In genomic region chr3:72277710-72278109, GRCh38 we compare ENCODE assay signal across 20 cellular contexts.
DNase-seq lines count a peak whose midpoint lies in the region; ATAC-seq, FAIRE-seq and TF ChIP-seq lines count a peak whose summit lies in the region.
"Had no signal": no experiment of that assay in that cellular context is flagged by ENCODE, and none has a peak within 500 bp of the region (broad histone marks: within the 10 kb centered on the region; RNA-seq: fewer than 3 reads in every experiment).

No MANE protein-coding gene starts in this region.

- TF ChIP-seq CTCF in HEK293 (tag by site-specific recombination; IDR thresholded peaks at IDR 0.05) (no peak), K562 (IDR thresholded peaks at IDR 0.05 in 2 of 3, conservative IDR thresholded peaks at IDR 0.05 in 1 of 3; ENCODE audit: insufficient read depth in 2 of 3, low read depth in 1 of 3, low read length in 3 of 3) (no peak), left lung (IDR thresholded peaks at IDR 0.05) (no peak)

- H3K9me3 ChIP-seq in BLaER1, result peaks cover 8% of the 10 kb centered on the region; the same call in 1 of the 2 replicates
- H3K9me3 ChIP-seq in HEK293 (ENCODE audit: control insufficient read depth, insufficient read depth, low read depth, low read length), result no peaks in the 10 kb centered on the region
- no peaks in the 10 kb centered on the region for H3K9me3 ChIP-seq in K562 (replicated peaks; ENCODE audit: control insufficient read depth, insufficient read depth, low read depth, low read length)
- peaks cover 0 to 3% of the 10 kb centered on the region in 2 donors for H3K9me3 ChIP-seq in left lung
- H3K9me3 ChIP-seq: Caco-2 had no signal

- intact Hi-C loops in K562 (cut with micrococcal nuclease), result no loop called here
- intact Hi-C loops in left lung (cut with DNase I), result no loop called here

- POLR2A ChIA-PET in HEK293 (lab: Yijun Ruan, JAX) (no interaction called here), K562 (lab: Yijun Ruan, JAX) (interaction anchor here (0.7 kb wide), 1 partner anchor 99 kb away, joined by 4 read pairs; no protein-coding TSS in a partner anchor)

- H2AFZ ChIP-seq in K562 (ENCODE audit: low read depth, low read length), result no peak overlapping the region

- H3K27me3 Mint-ChIP-seq in T-helper 1 cell treated with Interleukin-12 subunit alpha and Interleukin-12 subunit beta and Interleukin-4 antibody, amounts not matched to agents 30 μg/mL and 1 μg/mL, for 36 hours (ENCODE audit: low read depth), result peaks cover 20% of the 10 kb centered on the region
- H3K27me3 Mint-ChIP-seq: CD4-positive, alpha-beta T cell had no signal

- CTCF ChIA-PET in HEK293 (lab: Yijun Ruan, JAX), result no interaction called here
- CTCF ChIA-PET in K562 (lab: Yijun Ruan, JAX; ENCODE audit: low intra/inter-chr PET ratio), result no interaction called here

- BruUV-seq in K562 (replicated peaks; lab: Mats Ljungman, UMichigan), result no TSS peak

- no peak for TF ChIP-seq EP300 in K562 (IDR thresholded peaks at IDR 0.05; ENCODE audit: low read length)

- WGBS in K562 (ENCODE audit: insufficient coverage, low coverage, missing lambda C conversion rate), result 80% methylated on average over 1 of the region's 4 CpGs

- peaks cover 15% of the 10 kb centered on the region for H3K4me1 Mint-ChIP-seq in T-helper 1 cell treated with Interleukin-12 subunit alpha and Interleukin-12 subunit beta and Interleukin-4 antibody, amounts not matched to agents 30 μg/mL and 1 μg/mL, for 36 hours (ENCODE audit: low read depth)

- no peak for TF ChIP-seq POLR2A in K562 (conservative IDR thresholded peaks at IDR 0.05)

- H3K36me3 ChIP-seq in BLaER1 (no peaks in the 10 kb centered on the region), HEK293 (ENCODE audit: control insufficient read depth in 2 of 2, insufficient read depth in 1 of 2, low read length in 2 of 2) (no peaks in the 10 kb centered on the region), K562 (ENCODE audit: control insufficient read depth, insufficient read depth, low read length) (no peaks in the 10 kb centered on the region), left lung (no peaks in the 10 kb centered on the region)

- H3K9ac ChIP-seq in BLaER1 (no peak overlapping the region), K562 (ENCODE audit: insufficient read depth in 1 of 2, low read depth in 2 of 2, low read length in 2 of 2) (no peak overlapping the region)

- H3K4me2 ChIP-seq in BLaER1 (peak overlapping the region; percentile 45), K562 (ENCODE audit: insufficient read depth, low read length) (no peak overlapping the region)
- H3K4me2 ChIP-seq: A549 had no signal

- H3K79me2 ChIP-seq in K562 (ENCODE audit: control insufficient read depth, insufficient read depth, low read length), result no peaks in the 10 kb centered on the region

- DNase-seq in T-helper 1 cell (no peak), K562 (ENCODE audit: extremely low read depth in 1 of 4, low spot score in 3 of 4) (no peak), left lung (no peak)
- DNase-seq: AML-193; Caco-2; Calu3; CD4-positive, alpha-beta T cell; CD8-positive, alpha-beta T cell; DMS79 treated with DMSO at 0.1 percent for 48 hours; GF-D8 had no signal

- ATAC-seq in K562 (no peak), HG02759 (IDR thresholded peaks at IDR 0.05; ENCODE audit: unreplicated experiment) (no peak), left lung (no peak)
- ATAC-seq: A549; CD8-positive, alpha-beta T cell had no signal

- no peak overlapping the region for H3K4me3 ChIP-seq in BLaER1
- H3K4me3 ChIP-seq in HEK293 (ENCODE audit: low read depth, low read length), result no peak overlapping the region
- no peak overlapping the region for H3K4me3 ChIP-seq in K562
- no peak overlapping the region for H3K4me3 ChIP-seq in left lung
- H3K4me3 ChIP-seq: A549 had no signal

- no peak overlapping the region for H3K4me3 Mint-ChIP-seq in T-helper 1 cell treated with Interleukin-12 subunit alpha and Interleukin-12 subunit beta and Interleukin-4 antibody, amounts not matched to agents 30 μg/mL and 1 μg/mL, for 36 hours
- H3K4me3 Mint-ChIP-seq: B cell; CD4-positive, alpha-beta T cell; CD8-positive, alpha-beta T cell had no signal

- peaks cover 4% of the 10 kb centered on the region; the same call in 1 of the 2 replicates for H3K27me3 ChIP-seq in BLaER1
- H3K27me3 ChIP-seq in K562 (ENCODE audit: control insufficient read depth in 2 of 2, insufficient read depth in 2 of 2, low read length in 2 of 2), result no peaks in the 10 kb centered on the region
- no peaks in the 10 kb centered on the region for H3K27me3 ChIP-seq in left lung

- in situ Hi-C loops in K562 (cut with MboI), result no loop called here

- H3K4me1 ChIP-seq in BLaER1, result peaks cover 47% of the 10 kb centered on the region
- H3K4me1 ChIP-seq in HEK293 (ENCODE audit: control insufficient read depth, insufficient read depth, low read length), result peaks cover 12% of the 10 kb centered on the region; the same call in 1 of the 2 replicates
- peaks cover 7 to 23% of the 10 kb centered on the region in 2 experiments; a peak in 3 of 5 replicates for H3K4me1 ChIP-seq in K562 (replicated peaks in 1 of 2; ENCODE audit: control insufficient read depth in 2 of 2, insufficient read depth in 2 of 2, low read length in 2 of 2)
- H3K4me1 ChIP-seq in left lung, result peaks cover 18 to 25% of the 10 kb centered on the region in 2 donors

- peaks cover 11% of the 10 kb centered on the region for H3K9me3 Mint-ChIP-seq in T-helper 1 cell treated with Interleukin-12 subunit alpha and Interleukin-12 subunit beta and Interleukin-4 antibody, amounts not matched to agents 30 μg/mL and 1 μg/mL, for 36 hours
- H3K9me3 Mint-ChIP-seq: CD4-positive, alpha-beta T cell had no signal

- peak overlapping the region; percentile 7 for H3K27ac Mint-ChIP-seq in T-helper 1 cell treated with Interleukin-12 subunit alpha and Interleukin-12 subunit beta and Interleukin-4 antibody, amounts not matched to agents 30 μg/mL and 1 μg/mL, for 36 hours
- H3K27ac Mint-ChIP-seq: B cell; CD4-positive, alpha-beta T cell; CD8-positive, alpha-beta T cell had no signal

- H3K9me1 ChIP-seq in K562 (ENCODE audit: control insufficient read depth, insufficient read depth, low read length), result peaks cover 3% of the 10 kb centered on the region

- H4K20me1 ChIP-seq in BLaER1, result peaks cover 28% of the 10 kb centered on the region
- H4K20me1 ChIP-seq in K562 (replicated peaks; ENCODE audit: control insufficient read depth, insufficient read depth, low read length), result no peaks in the 10 kb centered on the region

- H3K36me3 Mint-ChIP-seq in T-helper 1 cell treated with Interleukin-12 subunit alpha and Interleukin-12 subunit beta and Interleukin-4 antibody, amounts not matched to agents 30 μg/mL and 1 μg/mL, for 36 hours (ENCODE audit: low read depth), result peaks cover 7% of the 10 kb centered on the region
- H3K36me3 Mint-ChIP-seq: CD8-positive, alpha-beta T cell had no signal

- no peak for TF ChIP-seq RAD21 in K562 (CRISPR knock-in tag; conservative IDR thresholded peaks at IDR 0.05 in 1 of 2, IDR thresholded peaks at IDR 0.05 in 1 of 2)

- H3K27ac ChIP-seq in BLaER1 (no peak overlapping the region), HEK293 (ENCODE audit: extremely low read depth, low read depth, low read length) (no peak overlapping the region), K562 (ENCODE audit: extremely low read depth, low read depth, low read length) (no peak overlapping the region), left lung (no peak overlapping the region)
- H3K27ac ChIP-seq: 22Rv1, A549 had no signal

- no peak for FAIRE-seq in K562 (lab: Jason Lieb, UNC)
- FAIRE-seq: A549, D721Med, G401.6, GM19239 had no signal

TF ChIP-seq in HEK293, 187 proteins besides CTCF, POLR2A, EP300 and RAD21:
- no peak for TF ChIP-seq INSM2 (tag by site-specific recombination; IDR thresholded peaks at IDR 0.05)
- TF ChIP-seq ZNF366 (tag by site-specific recombination; conservative IDR thresholded peaks at IDR 0.05), result peak; percentile 92
- TF ChIP-seq ZSCAN23 (tag by site-specific recombination; IDR thresholded peaks at IDR 0.05), result no peak

TF ChIP-seq in K562, 482 proteins besides CTCF, POLR2A, EP300 and RAD21 (continues in another document):
- no peak for TF ChIP-seq CCNT2 (IDR thresholded peaks at IDR 0.05; ENCODE audit: borderline replicate concordance, extremely low read depth, insufficient read length, low read depth, low read length)
- no peak for TF ChIP-seq CLOCK (CRISPR knock-in tag; IDR thresholded peaks at IDR 0.05; ENCODE audit: borderline replicate concordance)
- peak; percentile 82 for TF ChIP-seq ZNF512 (tag; IDR thresholded peaks at IDR 0.05)
- TF ChIP-seq NFXL1 (CRISPR knock-in tag; IDR thresholded peaks at IDR 0.05), result no peak
